17 cellular contexts compared by ENCODE assay signal in the genomic region with DNA sequence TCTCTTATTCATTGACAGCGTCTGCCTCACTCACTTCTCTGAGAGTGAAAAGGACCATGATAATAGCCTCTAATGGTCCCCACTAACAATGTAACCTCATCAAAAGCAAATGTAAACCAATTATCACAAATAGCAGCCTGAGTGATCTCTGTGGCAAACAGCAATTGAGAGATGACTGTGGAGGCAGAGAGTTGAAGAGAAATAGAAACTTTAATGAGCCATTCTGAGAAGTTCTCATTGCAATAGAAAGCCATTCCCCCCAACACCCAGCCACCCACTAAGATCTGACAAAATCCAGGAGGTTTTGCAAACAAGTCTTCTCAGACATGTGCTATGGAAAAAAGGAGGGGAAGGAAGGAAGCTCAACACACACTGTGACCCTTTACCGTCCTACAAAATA. TPM values are rescaled to one million over a fixed set of nuclear protein-coding genes. Genes with fewer than 3 reads are reported as not detected.
"Had no signal": no experiment of that assay in that cellular context is flagged by ENCODE, and none has a peak within 500 bp of the region (broad histone marks: within the 10 kb centered on the region; RNA-seq: fewer than 3 reads in every experiment).

No MANE protein-coding gene starts in this region.

- H3K4me3 ChIP-seq: adrenal gland, coronary artery, gastroesophageal sphincter, psoas muscle had no signal

- ATAC-seq: gastroesophageal sphincter, left ventricle myocardium superior, psoas muscle, sciatic nerve had no signal

- H3K27ac ChIP-seq: adrenal gland, coronary artery, gastroesophageal sphincter, psoas muscle had no signal

- H3K9me3 ChIP-seq: adrenal gland, gastroesophageal sphincter, psoas muscle had no signal

- DNase-seq: activated CD4-positive, alpha-beta T cell treated with anti-CD3 and anti-CD28 coated beads, Interleukin-2, amount 50 U/mL, for 1 hour; activated CD4-positive, CD25-positive, alpha-beta regulatory T cell; activated naive CD4-positive, alpha-beta T cell treated with anti-CD3 and anti-CD28 coated beads, Interleukin-2, amount 50 U/mL, for 16 hours; adrenal gland; effector CD4-positive, alpha-beta T cell; left ventricle myocardium superior; mesenchymal stem cell; psoas muscle; stimulated activated CD4-positive, alpha-beta T cell treated with anti-CD3 and anti-CD28 coated beads, Interleukin-2, amount 100 ng/mL, for 24 hours; stimulated activated naive CD4-positive, alpha-beta T cell; substantia nigra had no signal

- H3K4me1 ChIP-seq: adrenal gland, psoas muscle had no signal

- H3K36me3 ChIP-seq: adrenal gland had no signal

- H3K27me3 ChIP-seq: adrenal gland, gastroesophageal sphincter had no signal

- FAIRE-seq: TTC549 had no signal

RNA-seq across cellular contexts. Expression of gene RNF148, which starts 44.2 kb away (rescaled TPM):
- total RNA-seq: activated T-helper 2 cell treated with anti-CD3 and anti-CD28 coated beads, Interferon-gamma antibody, Interleukin-2, Interleukin-4, amounts not matched to agents 10 μg/mL and 5 μg/mL and 100 μg/mL, durations not matched to agents 14 hours and 24 hours and 36 hours; psoas muscle had no signal

RNA-seq across cellular contexts. Expression of gene RNF133, which starts 48.0 kb away (rescaled TPM):
- total RNA-seq: activated T-helper 2 cell treated with anti-CD3 and anti-CD28 coated beads, Interferon-gamma antibody, Interleukin-2, Interleukin-4, amounts not matched to agents 10 μg/mL and 5 μg/mL and 100 μg/mL, durations not matched to agents 14 hours and 24 hours and 36 hours; kidney epithelial cell had no signal
- polyA plus RNA-seq: psoas muscle had no signal
